8 cellular contexts compared by ENCODE assay signal in the genomic region with DNA sequence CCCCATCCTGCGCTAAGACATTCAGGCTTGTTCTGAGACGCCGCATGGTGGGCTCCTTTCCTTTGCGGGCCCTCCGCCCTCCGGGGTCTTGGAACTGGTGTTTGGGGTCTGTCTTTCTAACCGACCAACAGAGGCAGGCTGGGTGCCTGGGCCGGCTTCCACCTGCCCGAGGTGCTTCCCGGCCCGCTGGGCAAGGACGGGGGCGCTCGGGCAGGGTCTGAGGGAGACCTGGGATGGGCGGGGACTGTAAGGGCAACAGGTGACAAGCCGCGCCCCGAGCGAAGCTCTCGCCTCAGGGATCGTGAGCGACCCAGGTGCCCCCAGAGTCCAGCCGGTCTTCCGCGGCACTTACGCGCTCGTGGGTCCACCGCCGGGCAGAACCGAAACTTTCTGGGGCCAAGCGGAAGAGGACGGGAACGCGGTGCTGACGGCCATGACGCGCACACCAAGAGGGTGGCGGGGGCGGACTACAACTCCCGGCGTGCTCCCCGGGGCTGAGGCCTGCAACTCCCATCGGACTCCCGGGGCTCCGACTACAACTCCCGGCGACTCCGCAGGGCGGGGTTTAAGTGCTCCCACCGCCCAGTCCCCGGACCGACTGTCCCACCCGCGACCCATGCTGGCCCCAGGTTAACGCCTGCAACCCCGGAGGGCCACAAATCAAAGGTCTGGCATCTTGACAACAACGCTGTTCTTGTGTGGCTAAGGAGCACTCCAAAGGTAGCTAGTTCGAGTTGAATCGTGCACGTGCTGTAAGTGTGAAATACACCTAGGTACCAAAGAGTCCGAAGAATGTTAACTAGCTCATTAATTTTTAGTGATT. TPM values are rescaled to one million over a fixed set of nuclear protein-coding genes. Genes with fewer than 3 reads are reported as not detected.
DNase-seq lines count a peak whose midpoint lies in the region; ATAC-seq and TF ChIP-seq lines count a peak whose summit lies in the region.

Gene FYCO1, minus strand, starts transcription at position 455 of the 823 bp plus-strand sequence. CDS start 10,914 bp downstream, outside the sequence.

- H3K79me2 ChIP-seq in fibroblast of lung (ENCODE audit: control insufficient read depth, insufficient read depth, low read length): peaks cover 15% of the 10 kb centered on the region

- H3K4me2 ChIP-seq in fibroblast of lung (ENCODE audit: extremely low read depth, insufficient read depth, low read length): peak within 1 kb of the TSS; percentile 95

- no peak for TF ChIP-seq CTCF in fibroblast of lung (conservative IDR thresholded peaks at IDR 0.05 in 1 of 2, IDR thresholded peaks at IDR 0.05 in 1 of 2; ENCODE audit: low read depth in 1 of 2, low read length in 2 of 2)

- peak within 1 kb of the TSS; percentile 78 to 95 (median 92) for H3K4me3 Mint-ChIP-seq in naive B cell
- peak within 1 kb of the TSS; percentile 90 for H3K4me3 Mint-ChIP-seq in stimulated activated memory B cell treated with anti-CD40 and anti-IgM and Interleukin-4, amounts not matched to agents 10 μg/mL and 1 μg/mL and 100 μg/mL, for 72 hours

- H3K4me1 Mint-ChIP-seq in naive B cell: peaks cover 25 to 49% (median 30%) of the 10 kb centered on the region in 3 donors
- peaks cover 45% of the 10 kb centered on the region for H3K4me1 Mint-ChIP-seq in stimulated activated memory B cell treated with anti-CD40 and anti-IgM and Interleukin-4, amounts not matched to agents 10 μg/mL and 1 μg/mL and 100 μg/mL, for 72 hours

- peaks cover 0 to 18% (median 12%) of the 10 kb centered on the region in 3 donors for H3K27me3 Mint-ChIP-seq in naive B cell
- H3K27me3 Mint-ChIP-seq in stimulated activated memory B cell treated with anti-CD40 and anti-IgM and Interleukin-4, amounts not matched to agents 10 μg/mL and 1 μg/mL and 100 μg/mL, for 72 hours: peaks cover 9% of the 10 kb centered on the region

- H3K4me1 ChIP-seq in fibroblast of lung (ENCODE audit: control insufficient read depth, extremely low read depth, insufficient read depth, low read length): peaks cover 7% of the 10 kb centered on the region

- H3K9me3 ChIP-seq in fibroblast of lung (ENCODE audit: control insufficient read depth, insufficient read depth, low read depth, low read length): no peaks in the 10 kb centered on the region

- peak within 1 kb of the TSS; percentile 85 for H3K9ac ChIP-seq in fibroblast of lung (ENCODE audit: insufficient read depth, low read length)

- H3K36me3 Mint-ChIP-seq in naive B cell: no peaks in the 10 kb centered on the region
- peaks cover 5% of the 10 kb centered on the region for H3K36me3 Mint-ChIP-seq in stimulated activated memory B cell treated with anti-CD40 and anti-IgM and Interleukin-4, amounts not matched to agents 10 μg/mL and 1 μg/mL and 100 μg/mL, for 72 hours

- H3K9me3 Mint-ChIP-seq in naive B cell: no peaks in the 10 kb centered on the region
- no peaks in the 10 kb centered on the region for H3K9me3 Mint-ChIP-seq in stimulated activated memory B cell treated with anti-CD40 and anti-IgM and Interleukin-4, amounts not matched to agents 10 μg/mL and 1 μg/mL and 100 μg/mL, for 72 hours

- H3K27me3 ChIP-seq in fibroblast of lung (ENCODE audit: control insufficient read depth, insufficient read depth, low read length): no peaks in the 10 kb centered on the region

- DNase-seq in DMS53 (lab: John Stamatoyannopoulos, UW) (peak; percentile 81), RPMI8226 (peak; percentile 89), fibroblast of lung (ENCODE audit: low read depth in 2 of 2) (peak; percentile 88), naive B cell (peak; percentile 87)
- peak; percentile 82 for DNase-seq in Jurkat, Clone E6-1 (ENCODE audit: low read depth, low spot score)
- peak; percentile 75 to 76 for DNase-seq in activated T-helper 1 cell treated with anti-CD3 and anti-CD28 coated beads, Interleukin-2, amount 50 U/mL, for 16 hours (ENCODE audit: low read depth in 1 of 2, low spot score in 1 of 2)

- H3K36me3 ChIP-seq in fibroblast of lung (ENCODE audit: control insufficient read depth, insufficient read depth, low read length): no peaks in the 10 kb centered on the region

- ATAC-seq in GM21576 (IDR thresholded peaks at IDR 0.05; ENCODE audit: unreplicated experiment) (peak; percentile 91), naive B cell (ENCODE audit: low read depth in 2 of 2) (peak; percentile 94 to 95)
- peak; percentile 97 for ATAC-seq in stimulated activated memory B cell treated with anti-CD40 and anti-IgM and Interleukin-4, amounts not matched to agents 10 μg/mL and 1 μg/mL and 100 μg/mL, for 72 hours

- H3K27ac ChIP-seq in fibroblast of lung (ENCODE audit: insufficient read depth, low read length): peak within 1 kb of the TSS; percentile 86

- peak within 1 kb of the TSS; percentile 82 to 96 (median 94) for H3K27ac Mint-ChIP-seq in naive B cell
- H3K27ac Mint-ChIP-seq in stimulated activated memory B cell treated with anti-CD40 and anti-IgM and Interleukin-4, amounts not matched to agents 10 μg/mL and 1 μg/mL and 100 μg/mL, for 72 hours: peak within 1 kb of the TSS; percentile 90

- peak within 1 kb of the TSS; percentile 80 for H2AFZ ChIP-seq in fibroblast of lung (ENCODE audit: low read length)

- H3K4me3 ChIP-seq in Jurkat, Clone E6-1 (ENCODE audit: low read length): peak within 1 kb of the TSS; percentile 86
- peak within 1 kb of the TSS; percentile 82 to 96 (median 88) for H3K4me3 ChIP-seq in fibroblast of lung (replicated peaks in 1 of 4; ENCODE audit: control extremely low read depth in 1 of 4, insufficient read depth in 1 of 4, low read depth in 3 of 4, low read length in 4 of 4)

- H4K20me1 ChIP-seq in fibroblast of lung (ENCODE audit: control insufficient read depth, extremely low read depth, insufficient read depth, low read length): no peaks in the 10 kb centered on the region

RNA-seq across cellular contexts. Expression of gene FYCO1, which starts in this region (rescaled TPM):
- polyA plus RNA-seq in Jurkat, Clone E6-1 (2012; ENCODE audit: insufficient read depth, insufficient read length): 11.1 TPM
- total RNA-seq in fibroblast of lung: 48.0 and 82.2 TPM in 2 replicates
- 19.2 and 24.8 TPM in 2 replicates for polyA plus RNA-seq in fibroblast of lung
- 27.1 and 28.8 TPM in 2 replicates for polyA plus RNA-seq in fibroblast of lung (2012)
- polyA minus RNA-seq in fibroblast of lung (ENCODE audit: low replicate concordance): 83.9 and 114 TPM in 2 replicates
- polyA plus RNA-seq in naive B cell (ENCODE audit: low read depth in 6 of 6): 1 to 10 TPM in 3 of 6 donors, under 1 TPM in 2, not detected in 1; 0.90 to 5.1 (median 1.2) TPM

Comparison
In these comparisons a context has a peak if more than half of its experiments do, and no peak if none do; other contexts are left out.
1. Peak in every context shown above with its lines: DNase-seq, ATAC-seq, H3K4me3 ChIP-seq and H3K27ac ChIP-seq.